Comparison of ENCODE assay signal across 8 cellular contexts in the genomic region with DNA sequence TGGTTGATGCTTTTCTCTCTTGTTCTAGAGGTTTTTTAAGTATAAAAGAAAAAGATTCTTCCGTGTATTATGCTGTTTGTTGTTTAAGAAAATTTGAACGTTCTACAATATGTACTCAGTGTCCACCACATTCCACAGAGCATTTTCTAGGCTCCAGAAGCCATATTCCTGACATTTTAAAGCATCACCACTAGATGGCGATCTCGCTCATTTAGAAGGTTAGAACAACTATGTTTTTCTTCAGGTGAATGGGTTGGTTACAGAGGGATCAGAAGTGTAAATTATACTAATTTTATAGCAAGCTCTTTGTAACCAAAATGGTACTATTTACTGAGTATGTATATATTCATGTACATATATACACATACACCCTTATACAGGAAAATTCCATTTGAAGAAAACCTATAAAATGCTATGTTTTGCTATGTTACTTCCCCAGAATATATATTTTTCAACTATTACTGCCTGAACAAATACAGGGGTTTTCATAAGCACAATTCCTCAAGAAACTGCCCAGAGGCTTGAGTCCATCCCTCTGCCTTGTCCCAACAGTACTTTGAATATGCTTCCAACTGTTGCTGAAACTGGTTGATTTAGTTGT.
DNase-seq lines count a peak whose midpoint lies in the region; ATAC-seq, FAIRE-seq and TF ChIP-seq lines count a peak whose summit lies in the region.

No MANE protein-coding gene starts in this region.

- TF ChIP-seq CTCF in C4-2B (conservative IDR thresholded peaks at IDR 0.05) = peak; percentile 86
- TF ChIP-seq CTCF in fibroblast of villous mesenchyme (IDR thresholded peaks at IDR 0.05; ENCODE audit: insufficient read depth, low read depth, low read length) = peak; percentile 71

- H3K4me3 ChIP-seq in fibroblast of villous mesenchyme (ENCODE audit: low read depth, low read length) = no peak overlapping the region

- FAIRE-seq in GM12892 (lab: Jason Lieb, UNC) = peak; percentile 83

- H3K27ac ChIP-seq in C4-2B = no peak overlapping the region

- TF ChIP-seq POLR2A in GM12892 (IDR thresholded peaks at IDR 0.05; ENCODE audit: low read depth, low read length) = no peak

- peak; percentile 5 for DNase-seq in GM12892 (ENCODE audit: insufficient read length)
- DNase-seq in NCI-H1092 treated with DMSO at 0.1 percent for 48 hours (lab: John Stamatoyannopoulos, UW) = peak; percentile 79
- peak; percentile 0 for DNase-seq in T-helper 9 cell
- peak; percentile 63 for DNase-seq in fibroblast of villous mesenchyme (ENCODE audit: low read depth)
- DNase-seq in pons (ENCODE audit: low spot score) = peak; percentile 58
- no peak for DNase-seq in activated CD4-positive, CD25-positive, alpha-beta regulatory T cell treated with anti-CD3 and anti-CD28 coated beads, Interleukin-2, amount 50 U/mL, for 72 hours

- peak; percentile 88 for ATAC-seq in HG02623 (IDR thresholded peaks at IDR 0.05; ENCODE audit: unreplicated experiment)
